13 cellular contexts compared by ENCODE assay signal in genomic region chr19:45356760-45357444, GRCh38. TPM values are rescaled to one million over a fixed set of nuclear protein-coding genes. Genes with fewer than 3 reads are reported as not detected.
DNase-seq lines count a peak whose midpoint lies in the region; ATAC-seq, FAIRE-seq and TF ChIP-seq lines count a peak whose summit lies in the region.
"Had no signal": no experiment of that assay in that cellular context is flagged by ENCODE, and none has a peak within 500 bp of the region (broad histone marks: within the 10 kb centered on the region; RNA-seq: fewer than 3 reads in every experiment).

No MANE protein-coding gene starts in this region.

- H3K27ac Mint-ChIP-seq in progenitor cell of endocrine pancreas: peak overlapping the region; percentile 69
- H3K27ac Mint-ChIP-seq: H9 had no signal

- H3K9ac ChIP-seq in HepG2 (ENCODE audit: insufficient read depth, low read depth, low read length): no peak overlapping the region

- no peak overlapping the region for H3K4me3 Mint-ChIP-seq in progenitor cell of endocrine pancreas (ENCODE audit: low read depth)
- H3K4me3 Mint-ChIP-seq: CD14-positive monocyte, H9 had no signal

- H3K27ac ChIP-seq in HepG2 (ENCODE audit: extremely low read length, insufficient read depth, low read length): no peak overlapping the region
- no peak overlapping the region for H3K27ac ChIP-seq in right lobe of liver
- H3K27ac ChIP-seq in ovary: no peak overlapping the region

- H3K4me3 ChIP-seq in HepG2 (replicated peaks in 1 of 3; ENCODE audit: insufficient read depth in 1 of 3, low read depth in 2 of 3, low read length in 3 of 3) (no peak overlapping the region), right lobe of liver (no peak overlapping the region), ovary (no peak overlapping the region)

- CTCF ChIA-PET in HepG2 (lab: Yijun Ruan, JAX; ENCODE audit: low intra/inter-chr PET ratio, low total read pairs): no interaction called here

- no peak for TF ChIP-seq POLR2A in HepG2 (IDR thresholded peaks at IDR 0.05; ENCODE audit: insufficient read depth in 1 of 2, low read depth in 2 of 2, low read length in 2 of 2)
- no peak for TF ChIP-seq POLR2A in right lobe of liver (IDR thresholded peaks at IDR 0.05)
- TF ChIP-seq POLR2A in ovary (IDR thresholded peaks at IDR 0.05): no peak

- ATAC-seq in HepG2: no peak
- no peak for ATAC-seq in right lobe of liver

- no peaks in the 10 kb centered on the region for H3K27me3 Mint-ChIP-seq in progenitor cell of endocrine pancreas

- intact Hi-C loops in HepG2 (cut with micrococcal nuclease; ENCODE audit: unreplicated experiment) (no loop called here), right lobe of liver (cut with DNase I) (no loop called here), ovary (cut with DNase I) (no loop called here)

- TF ChIP-seq EP300 in HepG2 (IDR thresholded peaks at IDR 0.05; ENCODE audit: low read depth in 2 of 2, low read length in 2 of 2): no peak
- no peak for TF ChIP-seq EP300 in HepG2 (CRISPR knock-in tag; IDR thresholded peaks at IDR 0.05; ENCODE audit: borderline replicate concordance)
- TF ChIP-seq EP300 in ovary (IDR thresholded peaks at IDR 0.05): no peak

- FAIRE-seq in HepG2 (lab: Jason Lieb, UNC): no peak

- H3K36me3 ChIP-seq in HepG2 (replicated peaks in 1 of 2; ENCODE audit: control insufficient read depth in 1 of 2, insufficient read depth in 2 of 2, low read length in 2 of 2) (peaks cover 27 to 73% of the 10 kb centered on the region in 2 experiments), right lobe of liver (peaks cover 0 to 8% (median 0%) of the 10 kb centered on the region in 4 donors), ovary (no peaks in the 10 kb centered on the region)

- H3K4me2 ChIP-seq in HepG2 (ENCODE audit: low read depth, low read length): no peak overlapping the region

- BruUV-seq in HepG2 (replicated peaks; lab: Mats Ljungman, UMichigan): no TSS peak

- in situ Hi-C loops in HepG2 (cut with HindIII; ENCODE audit: extremely low pct_ligation_motif_present, low pct_unique_long_range_greater_than_20kb): no loop called here

- POLR2A ChIA-PET in HepG2 (lab: Yijun Ruan, JAX): no interaction called here

- TF ChIP-seq RAD21 in HepG2 (CRISPR knock-in tag; IDR thresholded peaks at IDR 0.05): no peak

- H3K4me1 ChIP-seq in HepG2 (ENCODE audit: insufficient read depth, low read length) (no peaks in the 10 kb centered on the region), right lobe of liver (no peaks in the 10 kb centered on the region), ovary (ENCODE audit: insufficient read depth) (no peaks in the 10 kb centered on the region)

- H3K4me1 Mint-ChIP-seq in progenitor cell of endocrine pancreas (ENCODE audit: low read depth): no peaks in the 10 kb centered on the region
- H3K4me1 Mint-ChIP-seq: CD14-positive monocyte, H9 had no signal

- peaks cover 28% of the 10 kb centered on the region for H3K36me3 Mint-ChIP-seq in progenitor cell of endocrine pancreas (ENCODE audit: insufficient read depth)

- DNase-seq in HepG2 (ENCODE audit: low spot score): no peak
- no peak for DNase-seq in right lobe of liver
- no peak for DNase-seq in progenitor cell of endocrine pancreas (ENCODE audit: low spot score, unreplicated experiment)
- DNase-seq in ovary: no peak
- DNase-seq: COR-L47, DMS53, H9, Karpas-422, NCI-H187 treated with DMSO at 0.1 percent for 48 hours, NCI-H446 had no signal

- H2AFZ ChIP-seq in HepG2 (ENCODE audit: low read length): no peak overlapping the region

- no peaks in the 10 kb centered on the region for H3K79me2 ChIP-seq in HepG2 (ENCODE audit: insufficient read depth, low read length)

- H4K20me1 ChIP-seq in HepG2 (ENCODE audit: insufficient read depth, low read length): 0 out of 2 replicates have a peak, but pooled peaks cover 3% of the 10 kb centered on the region

- 96% methylated on average over 19 of the region's 20 CpGs for WGBS in HepG2 (ENCODE audit: low lambda C conversion rate)
- 77% methylated on average over 8 of the region's 20 CpGs for WGBS in right lobe of liver (ENCODE audit: insufficient coverage, low coverage, low lambda C conversion rate, missing lambda C conversion rate)
- 81 to 84% (median 83%) methylated on average over 20 of the region's 20 CpGs for WGBS in ovary, 3 donors

- TF ChIP-seq CTCF in HepG2 (CRISPR knock-in tag; IDR thresholded peaks at IDR 0.05) (no peak), right lobe of liver (IDR thresholded peaks at IDR 0.05) (no peak), progenitor cell of endocrine pancreas (IDR thresholded peaks at IDR 0.05; ENCODE audit: unreplicated experiment) (no peak), ovary (IDR thresholded peaks at IDR 0.05) (no peak)

- H3K9me3 ChIP-seq in HepG2 (ENCODE audit: low read length) (no peaks in the 10 kb centered on the region), right lobe of liver (no peaks in the 10 kb centered on the region), ovary (no peaks in the 10 kb centered on the region)

- H3K9me3 Mint-ChIP-seq in progenitor cell of endocrine pancreas (ENCODE audit: low read depth): no peaks in the 10 kb centered on the region
- H3K9me3 Mint-ChIP-seq: H9 had no signal

- H3K27me3 ChIP-seq in HepG2 (ENCODE audit: control insufficient read depth in 1 of 2, insufficient read depth in 2 of 2, low read length in 2 of 2): no peaks in the 10 kb centered on the region
- no peaks in the 10 kb centered on the region for H3K27me3 ChIP-seq in right lobe of liver
- no peaks in the 10 kb centered on the region for H3K27me3 ChIP-seq in ovary

RNA-seq across cellular contexts. Expression of gene ERCC2, which starts 13.5 kb away (rescaled TPM):
- 20.5 and 25.4 TPM in 2 replicates for total RNA-seq in HepG2 (2016; rRNA removed; fragmentation: Illumina TruSeq; extraction: Trizol)
- total RNA-seq in HepG2 (2016; cell fraction: cytosol; rRNA removed; fragmentation: Illumina TruSeq; extraction: Trizol; ENCODE audit: low read depth): 4.8 and 6.0 TPM in 2 replicates
- 17.4 and 24.0 TPM in 2 replicates for total RNA-seq in HepG2 (2016; cell fraction: insoluble cytoplasmic fraction; rRNA removed; fragmentation: Illumina TruSeq; extraction: Trizol)
- 10.7 and 11.8 TPM in 2 replicates for total RNA-seq in HepG2 (2016; cell fraction: membrane; rRNA removed; fragmentation: Illumina TruSeq; extraction: Trizol)
- 18.4 and 26.1 TPM in 2 replicates for total RNA-seq in HepG2 (2016; cell fraction: nucleus; rRNA removed; fragmentation: Illumina TruSeq; extraction: Trizol)
- 49.2 and 63.4 TPM in 2 replicates for polyA plus RNA-seq in HepG2 (2011; rRNA removed)
- 18.2 and 21.9 TPM in 2 replicates for polyA plus RNA-seq in HepG2 (2011; cell fraction: cytosol; rRNA removed)
- polyA plus RNA-seq in HepG2 (2011; cell fraction: nucleus; rRNA removed): 186 and 287 TPM in 2 replicates
- 34.7 and 38.8 TPM in 2 replicates for polyA plus RNA-seq in HepG2 (2012)
- polyA plus RNA-seq in HepG2 (2016; cell fraction: cytosol; fragmentation: Illumina TruSeq; extraction: Trizol; ENCODE audit: low read depth): 6.0 and 6.6 TPM in 2 replicates
- polyA plus RNA-seq in HepG2 (2016; cell fraction: insoluble cytoplasmic fraction; fragmentation: Illumina TruSeq; extraction: Trizol; ENCODE audit: low read depth): 21.0 and 26.5 TPM in 2 replicates
- polyA plus RNA-seq in HepG2 (2016; cell fraction: membrane; fragmentation: Illumina TruSeq; extraction: Trizol; ENCODE audit: low read depth): 12.1 and 13.4 TPM in 2 replicates
- 89.8 and 93.0 TPM in 2 replicates for polyA plus RNA-seq in HepG2 (2016; cell fraction: nucleus; fragmentation: Illumina TruSeq; extraction: Trizol; ENCODE audit: insufficient read depth, low read depth)
- 22.0 and 75.7 TPM in 2 replicates for polyA minus RNA-seq in HepG2 (2011; rRNA and poly(A)+ RNA removed; ENCODE audit: low replicate concordance)
- 19.7 and 20.4 TPM in 2 replicates for polyA minus RNA-seq in HepG2 (2011; cell fraction: cytosol; rRNA and poly(A)+ RNA removed)
- polyA minus RNA-seq in HepG2 (2011; cell fraction: nucleus; rRNA and poly(A)+ RNA removed): 28.0 and 29.0 TPM in 2 replicates
- total RNA-seq in right lobe of liver: 10 to 100 TPM in 5 of 6 experiments, 1 to 10 TPM in 1; 9.8 to 13.7 (median 11.3) TPM
- total RNA-seq in progenitor cell of endocrine pancreas: 60.5 and 63.8 TPM in 2 replicates
- total RNA-seq in ovary: 10 to 100 TPM in 6 of 7 donors, 1 to 10 TPM in 1; 6.3 to 18.6 (median 17.3) TPM
- 10 to 100 TPM; 13.1 to 13.3 TPM for polyA plus RNA-seq in ovary

RNA-seq across cellular contexts. Expression of gene KLC3, which starts 16.4 kb away (rescaled TPM):
- total RNA-seq in HepG2 (2016; rRNA removed; fragmentation: Illumina TruSeq; extraction: Trizol) (not detected in 2 replicates), right lobe of liver (under 1 TPM in 2 of 6 experiments, not detected in 4; 0.22 to 0.26 TPM), progenitor cell of endocrine pancreas (1.1 and 1.6 TPM in 2 replicates), ovary (1 to 10 TPM in 1 of 7 donors, under 1 TPM in 2, not detected in 4; 0.30 to 7.1 (median 0.41) TPM)
- not detected in 2 replicates for total RNA-seq in HepG2 (2016; cell fraction: cytosol; rRNA removed; fragmentation: Illumina TruSeq; extraction: Trizol; ENCODE audit: low read depth)
- total RNA-seq in HepG2 (2016; cell fraction: insoluble cytoplasmic fraction; rRNA removed; fragmentation: Illumina TruSeq; extraction: Trizol): not detected in 2 replicates
- not detected in 2 replicates for total RNA-seq in HepG2 (2016; cell fraction: membrane; rRNA removed; fragmentation: Illumina TruSeq; extraction: Trizol)
- total RNA-seq in HepG2 (2016; cell fraction: nucleus; rRNA removed; fragmentation: Illumina TruSeq; extraction: Trizol): not detected in 2 replicates
- polyA plus RNA-seq in HepG2 (2011; rRNA removed) (0.13 and 0.26 TPM in 2 replicates), ovary (under 1 TPM in 1 of 2 donors, not detected in 1; 0.30 TPM)
- polyA plus RNA-seq in HepG2 (2011; cell fraction: cytosol; rRNA removed): 0.09 and 0.20 TPM in 2 replicates
- 0.37 and 0.40 TPM in 2 replicates for polyA plus RNA-seq in HepG2 (2011; cell fraction: nucleus; rRNA removed)
- 0.15 TPM in 1 of 2 replicates, not detected in the other for polyA plus RNA-seq in HepG2 (2012)
- polyA plus RNA-seq in HepG2 (2016; cell fraction: cytosol; fragmentation: Illumina TruSeq; extraction: Trizol; ENCODE audit: low read depth): not detected in 2 replicates
- not detected in 2 replicates for polyA plus RNA-seq in HepG2 (2016; cell fraction: insoluble cytoplasmic fraction; fragmentation: Illumina TruSeq; extraction: Trizol; ENCODE audit: low read depth)
- not detected in 2 replicates for polyA plus RNA-seq in HepG2 (2016; cell fraction: membrane; fragmentation: Illumina TruSeq; extraction: Trizol; ENCODE audit: low read depth)
- polyA plus RNA-seq in HepG2 (2016; cell fraction: nucleus; fragmentation: Illumina TruSeq; extraction: Trizol; ENCODE audit: insufficient read depth, low read depth): not detected in 2 replicates
- 0.46 TPM in 1 of 2 replicates, not detected in the other for polyA minus RNA-seq in HepG2 (2011; rRNA and poly(A)+ RNA removed; ENCODE audit: low replicate concordance)
- polyA minus RNA-seq in HepG2 (2011; cell fraction: cytosol; rRNA and poly(A)+ RNA removed): not detected in 2 replicates
- not detected in 2 replicates for polyA minus RNA-seq in HepG2 (2011; cell fraction: nucleus; rRNA and poly(A)+ RNA removed)
- polyA plus RNA-seq: CD14-positive monocyte had no signal

RNA-seq across cellular contexts. Expression of gene CKM, which starts 34.2 kb away (rescaled TPM):
- total RNA-seq in HepG2 (2016; rRNA removed; fragmentation: Illumina TruSeq; extraction: Trizol) (0.27 and 0.80 TPM in 2 replicates), right lobe of liver (10 to 100 TPM in 1 of 6 experiments, 1 to 10 TPM in 2, under 1 TPM in 2, not detected in 1; 0.42 to 25.6 (median 1.1) TPM), progenitor cell of endocrine pancreas (not detected in 2 replicates), ovary (under 1 TPM in 3 of 7 donors, not detected in 4; 0.55 to 0.85 (median 0.78) TPM)
- total RNA-seq in HepG2 (2016; cell fraction: cytosol; rRNA removed; fragmentation: Illumina TruSeq; extraction: Trizol; ENCODE audit: low read depth): 0.30 TPM in 1 of 2 replicates, not detected in the other
- 0.25 and 0.58 TPM in 2 replicates for total RNA-seq in HepG2 (2016; cell fraction: insoluble cytoplasmic fraction; rRNA removed; fragmentation: Illumina TruSeq; extraction: Trizol)
- total RNA-seq in HepG2 (2016; cell fraction: membrane; rRNA removed; fragmentation: Illumina TruSeq; extraction: Trizol): 0.28 TPM in 2 replicates
- total RNA-seq in HepG2 (2016; cell fraction: nucleus; rRNA removed; fragmentation: Illumina TruSeq; extraction: Trizol): not detected in 2 replicates
- polyA plus RNA-seq in HepG2 (2011; rRNA removed) (0.54 and 0.59 TPM in 2 replicates), ovary (under 1 TPM; 0.10 to 0.52 TPM)
- 0.85 and 1.2 TPM in 2 replicates for polyA plus RNA-seq in HepG2 (2011; cell fraction: cytosol; rRNA removed)
- polyA plus RNA-seq in HepG2 (2011; cell fraction: nucleus; rRNA removed): 0.69 and 0.71 TPM in 2 replicates
- polyA plus RNA-seq in HepG2 (2012): 1.1 and 1.2 TPM in 2 replicates
- polyA plus RNA-seq in HepG2 (2016; cell fraction: cytosol; fragmentation: Illumina TruSeq; extraction: Trizol; ENCODE audit: low read depth): 0.33 TPM in 2 replicates
- 0.42 and 0.59 TPM in 2 replicates for polyA plus RNA-seq in HepG2 (2016; cell fraction: insoluble cytoplasmic fraction; fragmentation: Illumina TruSeq; extraction: Trizol; ENCODE audit: low read depth)
- 0.19 and 0.22 TPM in 2 replicates for polyA plus RNA-seq in HepG2 (2016; cell fraction: membrane; fragmentation: Illumina TruSeq; extraction: Trizol; ENCODE audit: low read depth)
- polyA plus RNA-seq in HepG2 (2016; cell fraction: nucleus; fragmentation: Illumina TruSeq; extraction: Trizol; ENCODE audit: insufficient read depth, low read depth): 0.38 and 0.65 TPM in 2 replicates
- 0.16 TPM in 1 of 2 replicates, not detected in the other for polyA minus RNA-seq in HepG2 (2011; rRNA and poly(A)+ RNA removed; ENCODE audit: low replicate concordance)
- 0.49 TPM in 1 of 2 replicates, not detected in the other for polyA minus RNA-seq in HepG2 (2011; cell fraction: cytosol; rRNA and poly(A)+ RNA removed)
- polyA minus RNA-seq in HepG2 (2011; cell fraction: nucleus; rRNA and poly(A)+ RNA removed): 0.26 TPM in 1 of 2 replicates, not detected in the other
- total RNA-seq: A673, H9, SK-MEL-5 had no signal

RNA-seq across cellular contexts. Expression of gene PPP1R13L, which starts 48.0 kb away (rescaled TPM):
- 1.3 and 1.6 TPM in 2 replicates for total RNA-seq in HepG2 (2016; rRNA removed; fragmentation: Illumina TruSeq; extraction: Trizol)
- 1.1 TPM in 2 replicates for total RNA-seq in HepG2 (2016; cell fraction: cytosol; rRNA removed; fragmentation: Illumina TruSeq; extraction: Trizol; ENCODE audit: low read depth)
- 1.5 and 1.9 TPM in 2 replicates for total RNA-seq in HepG2 (2016; cell fraction: insoluble cytoplasmic fraction; rRNA removed; fragmentation: Illumina TruSeq; extraction: Trizol)
- 2.2 and 2.4 TPM in 2 replicates for total RNA-seq in HepG2 (2016; cell fraction: membrane; rRNA removed; fragmentation: Illumina TruSeq; extraction: Trizol)
- 3.1 and 3.3 TPM in 2 replicates for total RNA-seq in HepG2 (2016; cell fraction: nucleus; rRNA removed; fragmentation: Illumina TruSeq; extraction: Trizol)
- polyA plus RNA-seq in HepG2 (2011; rRNA removed): 6.6 and 8.8 TPM in 2 replicates
- 3.8 and 5.5 TPM in 2 replicates for polyA plus RNA-seq in HepG2 (2011; cell fraction: cytosol; rRNA removed)
- polyA plus RNA-seq in HepG2 (2011; cell fraction: nucleus; rRNA removed): 38.9 and 47.2 TPM in 2 replicates
- polyA plus RNA-seq in HepG2 (2012): 18.0 and 19.6 TPM in 2 replicates
- polyA plus RNA-seq in HepG2 (2016; cell fraction: cytosol; fragmentation: Illumina TruSeq; extraction: Trizol; ENCODE audit: low read depth): 0.78 and 1.1 TPM in 2 replicates
- 3.8 and 3.9 TPM in 2 replicates for polyA plus RNA-seq in HepG2 (2016; cell fraction: insoluble cytoplasmic fraction; fragmentation: Illumina TruSeq; extraction: Trizol; ENCODE audit: low read depth)
- 1.6 and 1.9 TPM in 2 replicates for polyA plus RNA-seq in HepG2 (2016; cell fraction: membrane; fragmentation: Illumina TruSeq; extraction: Trizol; ENCODE audit: low read depth)
- polyA plus RNA-seq in HepG2 (2016; cell fraction: nucleus; fragmentation: Illumina TruSeq; extraction: Trizol; ENCODE audit: insufficient read depth, low read depth): 8.3 and 10.5 TPM in 2 replicates
- 6.9 and 17.3 TPM in 2 replicates for polyA minus RNA-seq in HepG2 (2011; rRNA and poly(A)+ RNA removed; ENCODE audit: low replicate concordance)
- 13.4 and 14.9 TPM in 2 replicates for polyA minus RNA-seq in HepG2 (2011; cell fraction: cytosol; rRNA and poly(A)+ RNA removed)
- polyA minus RNA-seq in HepG2 (2011; cell fraction: nucleus; rRNA and poly(A)+ RNA removed): 8.0 and 9.2 TPM in 2 replicates
- 10 to 100 TPM in 4 of 6 experiments, 1 to 10 TPM in 2; 6.9 to 22.9 (median 14.6) TPM for total RNA-seq in right lobe of liver
- total RNA-seq in progenitor cell of endocrine pancreas: 24.2 and 27.2 TPM in 2 replicates
- total RNA-seq in ovary: 10 to 100 TPM in 5 of 7 donors, 1 to 10 TPM in 2; 6.8 to 29.1 (median 16.7) TPM
- polyA plus RNA-seq in ovary: 10 to 100 TPM; 10.6 to 13.3 TPM

RNA-seq across cellular contexts. Expression of gene POLR1G, which starts 49.5 kb away (rescaled TPM):
- total RNA-seq in HepG2 (2016; rRNA removed; fragmentation: Illumina TruSeq; extraction: Trizol) (20.8 and 23.3 TPM in 2 replicates), right lobe of liver (1 to 10 TPM; 1.3 to 4.5 (median 3.2) TPM), progenitor cell of endocrine pancreas (7.4 and 8.9 TPM in 2 replicates), ovary (1 to 10 TPM; 1.5 to 8.5 (median 6.5) TPM)
- total RNA-seq in HepG2 (2016; cell fraction: cytosol; rRNA removed; fragmentation: Illumina TruSeq; extraction: Trizol; ENCODE audit: low read depth): 2.6 TPM in 2 replicates
- total RNA-seq in HepG2 (2016; cell fraction: insoluble cytoplasmic fraction; rRNA removed; fragmentation: Illumina TruSeq; extraction: Trizol): 19.8 and 20.1 TPM in 2 replicates
- 7.7 and 8.2 TPM in 2 replicates for total RNA-seq in HepG2 (2016; cell fraction: membrane; rRNA removed; fragmentation: Illumina TruSeq; extraction: Trizol)
- 9.2 and 11.6 TPM in 2 replicates for total RNA-seq in HepG2 (2016; cell fraction: nucleus; rRNA removed; fragmentation: Illumina TruSeq; extraction: Trizol)
- polyA plus RNA-seq in HepG2 (2011; rRNA removed) (3.5 and 4.3 TPM in 2 replicates), ovary (1 to 10 TPM; 2.7 to 5.4 TPM)
- 2.5 and 3.4 TPM in 2 replicates for polyA plus RNA-seq in HepG2 (2011; cell fraction: cytosol; rRNA removed)
- polyA plus RNA-seq in HepG2 (2011; cell fraction: nucleus; rRNA removed): 2.3 and 2.6 TPM in 2 replicates
- 3.3 and 3.7 TPM in 2 replicates for polyA plus RNA-seq in HepG2 (2012)
- polyA plus RNA-seq in HepG2 (2016; cell fraction: cytosol; fragmentation: Illumina TruSeq; extraction: Trizol; ENCODE audit: low read depth): 1.6 and 1.7 TPM in 2 replicates
- polyA plus RNA-seq in HepG2 (2016; cell fraction: insoluble cytoplasmic fraction; fragmentation: Illumina TruSeq; extraction: Trizol; ENCODE audit: low read depth): 21.9 and 22.7 TPM in 2 replicates
- polyA plus RNA-seq in HepG2 (2016; cell fraction: membrane; fragmentation: Illumina TruSeq; extraction: Trizol; ENCODE audit: low read depth): 5.1 and 5.5 TPM in 2 replicates
- polyA plus RNA-seq in HepG2 (2016; cell fraction: nucleus; fragmentation: Illumina TruSeq; extraction: Trizol; ENCODE audit: insufficient read depth, low read depth): 16.0 and 16.6 TPM in 2 replicates
- polyA minus RNA-seq in HepG2 (2011; rRNA and poly(A)+ RNA removed; ENCODE audit: low replicate concordance): 4.8 and 9.0 TPM in 2 replicates
- 4.7 and 6.7 TPM in 2 replicates for polyA minus RNA-seq in HepG2 (2011; cell fraction: cytosol; rRNA and poly(A)+ RNA removed)
- polyA minus RNA-seq in HepG2 (2011; cell fraction: nucleus; rRNA and poly(A)+ RNA removed): 1.7 and 1.9 TPM in 2 replicates
